Comparison of ENCODE assay signal across 18 cellular contexts in genomic region chr5:37991903-37992299, GRCh38.
"Had no signal": no experiment of that assay in that cellular context is flagged by ENCODE, and none has a peak within 500 bp of the region (broad histone marks: within the 10 kb centered on the region; RNA-seq: fewer than 3 reads in every experiment).

No MANE protein-coding gene starts in this region.

- H3K9me3 ChIP-seq: heart right ventricle, mucosa of descending colon, neutrophil, psoas muscle, tibial artery, upper lobe of left lung, uterus had no signal

- H3K4me3 ChIP-seq: heart right ventricle, mucosa of descending colon, psoas muscle, tibial artery, upper lobe of left lung, uterus had no signal

- H3K27me3 ChIP-seq: heart right ventricle, neutrophil, tibial artery, upper lobe of left lung, uterus had no signal

- H3K27ac ChIP-seq: neutrophil, psoas muscle, tibial artery, upper lobe of left lung, uterus had no signal

- ATAC-seq: esophagus mucosa; mucosa of descending colon; naive thymus-derived CD8-positive, alpha-beta T cell; psoas muscle; stimulated activated effector memory CD8-positive, alpha-beta T cell treated with anti-CD3 and anti-CD28 coated beads, Interleukin-12 subunit alpha, Interleukin-12 subunit beta, amount 100 ng/mL, for 72 hours; stimulated activated naive CD8-positive, alpha-beta T cell treated with anti-CD3 and anti-CD28 coated beads, Interleukin-15, Interleukin-2, amounts not matched to agents 100 U/mL and 50 U/mL, for 24 hours had no signal

- H3K36me3 ChIP-seq: heart right ventricle, neutrophil, tibial artery, upper lobe of left lung, uterus had no signal

- H3K4me1 ChIP-seq: tibial artery, upper lobe of left lung, uterus had no signal

- DNase-seq: effector memory CD4-positive, alpha-beta T cell; heart right ventricle; hypothalamus; kidney glomerular epithelial cell; mammary epithelial cell; mucosa of descending colon; naive thymus-derived CD8-positive, alpha-beta T cell; psoas muscle; small intestine; stimulated activated CD4-positive, alpha-beta T cell treated with anti-CD3 and anti-CD28 coated beads, Interleukin-4, amount 100 ng/mL, for 1 hour; stimulated activated CD8-positive, alpha-beta memory T cell treated with anti-CD3 and anti-CD28 coated beads, Interleukin-4, amount 100 ng/mL, for 48 hours; stimulated activated naive CD8-positive, alpha-beta T cell treated with anti-CD3 and anti-CD28 coated beads, Interleukin-15, Interleukin-2, amounts not matched to agents 100 U/mL and 50 U/mL, for 24 hours; tibial artery; upper lobe of left lung; uterus had no signal
